In the genomic region with DNA sequence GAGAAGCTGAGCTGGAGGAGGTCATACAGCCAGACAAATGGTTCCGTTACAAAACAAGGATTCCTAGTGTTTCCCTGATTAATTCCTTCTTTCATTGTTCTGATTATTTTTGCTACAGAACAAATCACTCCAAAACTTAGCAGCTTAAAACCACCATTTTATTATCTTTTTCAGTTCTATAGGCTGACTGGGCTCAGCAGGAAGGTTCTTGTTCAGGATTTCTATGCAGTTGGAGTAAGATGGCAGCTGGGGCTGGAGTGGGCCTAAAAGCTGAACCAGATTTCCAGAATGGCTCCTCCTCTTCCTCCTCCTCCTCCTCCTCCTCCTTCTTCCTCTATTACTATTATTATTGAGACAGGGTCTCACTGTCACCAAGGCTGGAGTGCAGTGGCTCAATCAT, we compare ENCODE assay signal across 27 cellular contexts.
"Had no signal": no experiment of that assay in that cellular context is flagged by ENCODE, and none has a peak within 500 bp of the region (broad histone marks: within the 10 kb centered on the region; RNA-seq: fewer than 3 reads in every experiment).

No MANE protein-coding gene starts in this region.

- H3K4me3 Mint-ChIP-seq: dendritic cell treated with granulocyte-macrophage colony-stimulating factor and Interleukin-4, amounts not matched to agents 40 ng/mL and 50 ng/mL, for 4 days; effector memory CD8-positive, alpha-beta T cell; endodermal cell; mesothelial cell of epicardium; naive B cell had no signal

- H3K4me3 ChIP-seq: colonic mucosa, esophagus squamous epithelium, gastroesophageal sphincter, heart right ventricle, left lung, lower lobe of right lung, mucosa of descending colon had no signal

- H3K4me1 Mint-ChIP-seq: endodermal cell, mesothelial cell of epicardium had no signal

- H3K9me3 Mint-ChIP-seq: effector memory CD8-positive, alpha-beta T cell had no signal

- H3K36me3 Mint-ChIP-seq: naive B cell had no signal

- DNase-seq: colonic mucosa; cortex of kidney; effector CD8-positive, alpha-beta T cell; effector memory CD8-positive, alpha-beta T cell; endodermal cell; erythroblast; esophagus squamous epithelium; foreskin fibroblast; head of caudate nucleus; heart right ventricle; hippocampal formation; left cardiac atrium; left lung; left ventricle myocardium superior; lower lobe of right lung; mesenchymal stem cell; mucosa of descending colon; naive B cell had no signal

- H3K27me3 ChIP-seq: colonic mucosa, esophagus squamous epithelium, gastroesophageal sphincter, heart right ventricle, left lung had no signal

- H3K27ac Mint-ChIP-seq: dendritic cell treated with granulocyte-macrophage colony-stimulating factor and Interleukin-4, amounts not matched to agents 40 ng/mL and 50 ng/mL, for 4 days; effector memory CD8-positive, alpha-beta T cell; endodermal cell; mesothelial cell of epicardium had no signal

- H3K27ac ChIP-seq: colonic mucosa, epithelial cell of prostate, esophagus squamous epithelium, gastroesophageal sphincter, heart right ventricle, left lung, lower lobe of right lung had no signal

- FAIRE-seq: endometrium, frontal cortex, islet of Langerhans, keratinocyte had no signal

- H3K9me3 ChIP-seq: colonic mucosa, lower lobe of right lung had no signal

- ATAC-seq: effector memory CD8-positive, alpha-beta T cell; esophagus mucosa; gastroesophageal sphincter; heart right ventricle; left cardiac atrium; left lung; left ventricle myocardium superior; lower lobe of right lung; mucosa of descending colon had no signal

- H3K27me3 Mint-ChIP-seq: dendritic cell treated with granulocyte-macrophage colony-stimulating factor and Interleukin-4, amounts not matched to agents 40 ng/mL and 50 ng/mL, for 4 days; naive B cell had no signal

- H3K36me3 ChIP-seq: colonic mucosa, esophagus squamous epithelium, gastroesophageal sphincter, heart right ventricle, left lung, lower lobe of right lung had no signal
